In the genomic region with DNA sequence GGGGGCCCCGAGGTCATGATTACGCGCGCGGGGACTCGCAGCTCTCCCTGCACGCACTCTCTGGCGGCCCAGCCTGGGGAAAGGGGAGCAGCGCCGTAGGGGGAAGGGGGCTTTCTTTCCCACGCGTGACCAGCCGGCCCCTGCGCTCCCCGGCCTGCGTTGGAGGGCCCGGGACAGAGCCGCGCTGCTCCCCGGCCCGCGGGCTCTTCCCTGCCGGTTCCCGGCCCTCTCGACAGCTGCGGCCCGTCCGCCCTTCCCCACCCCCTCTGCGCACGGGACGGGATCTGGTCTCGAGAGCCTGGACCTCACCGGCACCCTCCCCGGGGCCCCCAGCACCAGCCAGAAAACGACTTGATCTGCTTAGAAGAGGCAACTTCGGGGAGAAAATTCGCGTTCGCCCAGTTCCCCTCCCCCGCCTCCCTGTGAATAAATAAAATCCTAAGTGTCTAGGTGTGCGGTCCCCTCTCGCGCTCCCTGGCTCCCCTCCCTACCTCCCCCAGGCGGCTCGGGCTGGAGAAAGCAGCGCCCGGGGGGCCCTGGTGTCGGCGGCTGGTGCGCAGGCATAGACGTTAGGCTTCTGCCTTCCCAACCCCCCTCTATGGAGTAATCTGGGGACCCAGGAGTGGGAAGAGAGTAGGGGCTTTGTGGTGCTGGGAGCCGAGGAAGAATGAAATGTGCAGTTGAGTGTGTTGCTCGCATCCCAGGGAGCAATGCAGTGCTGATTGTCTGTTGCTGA, we compare ENCODE assay signal across 1 cellular context.
TF ChIP-seq lines count a peak whose summit lies in the region.

No MANE protein-coding gene starts in this region.

TF ChIP-seq in H1, 55 proteins besides CTCF, POLR2A, EP300 and RAD21 (continued from another document):
- no peak for TF ChIP-seq GTF2F1 (IDR thresholded peaks at IDR 0.05; ENCODE audit: borderline replicate concordance, low read depth, low read length)
- TF ChIP-seq ZNF274 (IDR thresholded peaks at IDR 0.05; ENCODE audit: borderline replicate concordance, extremely low read depth, low read length): no peak
- TF ChIP-seq, protein P1, sequence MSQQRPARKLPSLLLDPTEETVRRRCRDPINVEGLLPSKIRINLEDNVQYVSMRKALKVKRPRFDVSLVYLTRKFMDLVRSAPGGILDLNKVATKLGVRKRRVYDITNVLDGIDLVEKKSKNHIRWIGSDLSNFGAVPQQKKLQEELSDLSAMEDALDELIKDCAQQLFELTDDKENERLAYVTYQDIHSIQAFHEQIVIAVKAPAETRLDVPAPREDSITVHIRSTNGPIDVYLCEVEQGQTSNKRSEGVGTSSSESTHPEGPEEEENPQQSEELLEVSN (IDR thresholded peaks at IDR 0.05): no peak
- no peak for TF ChIP-seq CBX5 (IDR thresholded peaks at IDR 0.05; ENCODE audit: low read depth, low read length)
- no peak for TF ChIP-seq HDAC6 (IDR thresholded peaks at IDR 0.05; ENCODE audit: low read depth, low read length)
- no peak for TF ChIP-seq BCL11A (IDR thresholded peaks at IDR 0.05; ENCODE audit: low read depth in 2 of 2, low read length in 2 of 2)
- TF ChIP-seq NANOG (IDR thresholded peaks at IDR 0.05; ENCODE audit: insufficient read depth, low read depth, low read length, poor library complexity, severe bottlenecking): no peak
- no peak for TF ChIP-seq SP1 (IDR thresholded peaks at IDR 0.05; ENCODE audit: low read depth, low read length)
- peak; percentile 84 for TF ChIP-seq KDM4A (IDR thresholded peaks at IDR 0.05; ENCODE audit: low read depth, low read length, severe bottlenecking)
- TF ChIP-seq CHD1 (IDR thresholded peaks at IDR 0.05; ENCODE audit: low read depth, low read length): no peak
- peak; percentile 63; the same call in 1 of the 2 replicates for TF ChIP-seq TAF1 (IDR thresholded peaks at IDR 0.05; ENCODE audit: low read depth, low read length)
- TF ChIP-seq ASH2L (IDR thresholded peaks at IDR 0.05; ENCODE audit: low read length): peak; percentile 88
- TF ChIP-seq RBBP5 (IDR thresholded peaks at IDR 0.05; ENCODE audit: borderline replicate concordance, low read depth, low read length): peak; percentile 97
- TF ChIP-seq TCF12 (IDR thresholded peaks at IDR 0.05; ENCODE audit: low read depth, low read length): no peak
- TF ChIP-seq, protein P2, sequence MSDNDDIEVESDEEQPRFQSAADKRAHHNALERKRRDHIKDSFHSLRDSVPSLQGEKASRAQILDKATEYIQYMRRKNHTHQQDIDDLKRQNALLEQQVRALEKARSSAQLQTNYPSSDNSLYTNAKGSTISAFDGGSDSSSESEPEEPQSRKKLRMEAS (IDR thresholded peaks at IDR 0.05): no peak
- TF ChIP-seq PHF8 (conservative IDR thresholded peaks at IDR 0.05; ENCODE audit: low read depth, low read length): peak; percentile 68
- TF ChIP-seq SIRT6 (IDR thresholded peaks at IDR 0.05; ENCODE audit: low read length): no peak
- TF ChIP-seq SAP30 (IDR thresholded peaks at IDR 0.05; ENCODE audit: insufficient read depth, insufficient replicate concordance, low read length): no peak
- no peak for TF ChIP-seq EGR1 (IDR thresholded peaks at IDR 0.05; ENCODE audit: borderline replicate concordance, low read depth, low read length)
- TF ChIP-seq RNF2 (IDR thresholded peaks at IDR 0.05; ENCODE audit: borderline replicate concordance, low read depth, low read length, missing control alignments, poor library complexity, severe bottlenecking): no peak
- TF ChIP-seq MAFK (IDR thresholded peaks at IDR 0.05; ENCODE audit: low read depth, low read length): no peak
- no peak for TF ChIP-seq RFX5 (IDR thresholded peaks at IDR 0.05; ENCODE audit: borderline replicate concordance, low read depth, low read length)
- TF ChIP-seq, protein P3, sequence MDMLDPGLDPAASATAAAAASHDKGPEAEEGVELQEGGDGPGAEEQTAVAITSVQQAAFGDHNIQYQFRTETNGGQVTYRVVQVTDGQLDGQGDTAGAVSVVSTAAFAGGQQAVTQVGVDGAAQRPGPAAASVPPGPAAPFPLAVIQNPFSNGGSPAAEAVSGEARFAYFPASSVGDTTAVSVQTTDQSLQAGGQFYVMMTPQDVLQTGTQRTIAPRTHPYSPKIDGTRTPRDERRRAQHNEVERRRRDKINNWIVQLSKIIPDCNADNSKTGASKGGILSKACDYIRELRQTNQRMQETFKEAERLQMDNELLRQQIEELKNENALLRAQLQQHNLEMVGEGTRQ (IDR thresholded peaks at IDR 0.05; ENCODE audit: low read length): no peak
- TF ChIP-seq TBP (IDR thresholded peaks at IDR 0.05; ENCODE audit: low read depth, low read length): 0 out of 2 replicates have a peak, but pooled peaks have one; percentile 14
- TF ChIP-seq NRF1 (IDR thresholded peaks at IDR 0.05; ENCODE audit: low read depth, low read length): no peak
- no peak for TF ChIP-seq SUZ12 (IDR thresholded peaks at IDR 0.05; ENCODE audit: low read length)
- TF ChIP-seq CREB1 (IDR thresholded peaks at IDR 0.05): no peak
- TF ChIP-seq CEBPB (IDR thresholded peaks at IDR 0.05; ENCODE audit: low read depth, low read length): no peak
- TF ChIP-seq, protein P4, sequence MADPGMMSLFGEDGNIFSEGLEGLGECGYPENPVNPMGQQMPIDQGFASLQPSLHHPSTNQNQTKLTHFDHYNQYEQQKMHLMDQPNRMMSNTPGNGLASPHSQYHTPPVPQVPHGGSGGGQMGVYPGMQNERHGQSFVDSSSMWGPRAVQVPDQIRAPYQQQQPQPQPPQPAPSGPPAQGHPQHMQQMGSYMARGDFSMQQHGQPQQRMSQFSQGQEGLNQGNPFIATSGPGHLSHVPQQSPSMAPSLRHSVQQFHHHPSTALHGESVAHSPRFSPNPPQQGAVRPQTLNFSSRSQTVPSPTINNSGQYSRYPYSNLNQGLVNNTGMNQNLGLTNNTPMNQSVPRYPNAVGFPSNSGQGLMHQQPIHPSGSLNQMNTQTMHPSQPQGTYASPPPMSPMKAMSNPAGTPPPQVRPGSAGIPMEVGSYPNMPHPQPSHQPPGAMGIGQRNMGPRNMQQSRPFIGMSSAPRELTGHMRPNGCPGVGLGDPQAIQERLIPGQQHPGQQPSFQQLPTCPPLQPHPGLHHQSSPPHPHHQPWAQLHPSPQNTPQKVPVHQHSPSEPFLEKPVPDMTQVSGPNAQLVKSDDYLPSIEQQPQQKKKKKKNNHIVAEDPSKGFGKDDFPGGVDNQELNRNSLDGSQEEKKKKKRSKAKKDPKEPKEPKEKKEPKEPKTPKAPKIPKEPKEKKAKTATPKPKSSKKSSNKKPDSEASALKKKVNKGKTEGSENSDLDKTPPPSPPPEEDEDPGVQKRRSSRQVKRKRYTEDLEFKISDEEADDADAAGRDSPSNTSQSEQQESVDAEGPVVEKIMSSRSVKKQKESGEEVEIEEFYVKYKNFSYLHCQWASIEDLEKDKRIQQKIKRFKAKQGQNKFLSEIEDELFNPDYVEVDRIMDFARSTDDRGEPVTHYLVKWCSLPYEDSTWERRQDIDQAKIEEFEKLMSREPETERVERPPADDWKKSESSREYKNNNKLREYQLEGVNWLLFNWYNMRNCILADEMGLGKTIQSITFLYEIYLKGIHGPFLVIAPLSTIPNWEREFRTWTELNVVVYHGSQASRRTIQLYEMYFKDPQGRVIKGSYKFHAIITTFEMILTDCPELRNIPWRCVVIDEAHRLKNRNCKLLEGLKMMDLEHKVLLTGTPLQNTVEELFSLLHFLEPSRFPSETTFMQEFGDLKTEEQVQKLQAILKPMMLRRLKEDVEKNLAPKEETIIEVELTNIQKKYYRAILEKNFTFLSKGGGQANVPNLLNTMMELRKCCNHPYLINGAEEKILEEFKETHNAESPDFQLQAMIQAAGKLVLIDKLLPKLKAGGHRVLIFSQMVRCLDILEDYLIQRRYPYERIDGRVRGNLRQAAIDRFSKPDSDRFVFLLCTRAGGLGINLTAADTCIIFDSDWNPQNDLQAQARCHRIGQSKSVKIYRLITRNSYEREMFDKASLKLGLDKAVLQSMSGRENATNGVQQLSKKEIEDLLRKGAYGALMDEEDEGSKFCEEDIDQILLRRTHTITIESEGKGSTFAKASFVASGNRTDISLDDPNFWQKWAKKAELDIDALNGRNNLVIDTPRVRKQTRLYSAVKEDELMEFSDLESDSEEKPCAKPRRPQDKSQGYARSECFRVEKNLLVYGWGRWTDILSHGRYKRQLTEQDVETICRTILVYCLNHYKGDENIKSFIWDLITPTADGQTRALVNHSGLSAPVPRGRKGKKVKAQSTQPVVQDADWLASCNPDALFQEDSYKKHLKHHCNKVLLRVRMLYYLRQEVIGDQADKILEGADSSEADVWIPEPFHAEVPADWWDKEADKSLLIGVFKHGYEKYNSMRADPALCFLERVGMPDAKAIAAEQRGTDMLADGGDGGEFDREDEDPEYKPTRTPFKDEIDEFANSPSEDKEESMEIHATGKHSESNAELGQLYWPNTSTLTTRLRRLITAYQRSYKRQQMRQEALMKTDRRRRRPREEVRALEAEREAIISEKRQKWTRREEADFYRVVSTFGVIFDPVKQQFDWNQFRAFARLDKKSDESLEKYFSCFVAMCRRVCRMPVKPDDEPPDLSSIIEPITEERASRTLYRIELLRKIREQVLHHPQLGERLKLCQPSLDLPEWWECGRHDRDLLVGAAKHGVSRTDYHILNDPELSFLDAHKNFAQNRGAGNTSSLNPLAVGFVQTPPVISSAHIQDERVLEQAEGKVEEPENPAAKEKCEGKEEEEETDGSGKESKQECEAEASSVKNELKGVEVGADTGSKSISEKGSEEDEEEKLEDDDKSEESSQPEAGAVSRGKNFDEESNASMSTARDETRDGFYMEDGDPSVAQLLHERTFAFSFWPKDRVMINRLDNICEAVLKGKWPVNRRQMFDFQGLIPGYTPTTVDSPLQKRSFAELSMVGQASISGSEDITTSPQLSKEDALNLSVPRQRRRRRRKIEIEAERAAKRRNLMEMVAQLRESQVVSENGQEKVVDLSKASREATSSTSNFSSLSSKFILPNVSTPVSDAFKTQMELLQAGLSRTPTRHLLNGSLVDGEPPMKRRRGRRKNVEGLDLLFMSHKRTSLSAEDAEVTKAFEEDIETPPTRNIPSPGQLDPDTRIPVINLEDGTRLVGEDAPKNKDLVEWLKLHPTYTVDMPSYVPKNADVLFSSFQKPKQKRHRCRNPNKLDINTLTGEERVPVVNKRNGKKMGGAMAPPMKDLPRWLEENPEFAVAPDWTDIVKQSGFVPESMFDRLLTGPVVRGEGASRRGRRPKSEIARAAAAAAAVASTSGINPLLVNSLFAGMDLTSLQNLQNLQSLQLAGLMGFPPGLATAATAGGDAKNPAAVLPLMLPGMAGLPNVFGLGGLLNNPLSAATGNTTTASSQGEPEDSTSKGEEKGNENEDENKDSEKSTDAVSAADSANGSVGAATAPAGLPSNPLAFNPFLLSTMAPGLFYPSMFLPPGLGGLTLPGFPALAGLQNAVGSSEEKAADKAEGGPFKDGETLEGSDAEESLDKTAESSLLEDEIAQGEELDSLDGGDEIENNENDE (IDR thresholded peaks at IDR 0.05; ENCODE audit: insufficient replicate concordance, low read length): no peak
- TF ChIP-seq POLR2AphosphoS5 (IDR thresholded peaks at IDR 0.05; ENCODE audit: low read depth, low read length): no peak; the same call in 1 of the 2 replicates
- no peak for TF ChIP-seq SP4 (IDR thresholded peaks at IDR 0.05; ENCODE audit: low read length)
- no peak for TF ChIP-seq FOSL1 (IDR thresholded peaks at IDR 0.05; ENCODE audit: insufficient read depth, low read depth, low read length)
- no peak for TF ChIP-seq JUN (IDR thresholded peaks at IDR 0.05; ENCODE audit: low read depth, low read length)
- no peak for TF ChIP-seq RXRA (IDR thresholded peaks at IDR 0.05; ENCODE audit: insufficient read depth, low read depth, low read length)
- peak in 1 of 2 experiments; percentile 30; a peak in 1 of 4 replicates for TF ChIP-seq HDAC2 (IDR thresholded peaks at IDR 0.05; ENCODE audit: borderline replicate concordance in 1 of 2, low read depth in 2 of 2, low read length in 2 of 2)
- no peak for TF ChIP-seq GABPA (IDR thresholded peaks at IDR 0.05; ENCODE audit: borderline replicate concordance, insufficient read depth, low read length)
- no peak for TF ChIP-seq TEAD4 (IDR thresholded peaks at IDR 0.05; ENCODE audit: low read depth, low read length)
- TF ChIP-seq CHD2 (IDR thresholded peaks at IDR 0.05; ENCODE audit: low read length): 0 out of 2 replicates have a peak, but pooled peaks have one; percentile 21
- TF ChIP-seq CTBP2 (IDR thresholded peaks at IDR 0.05; ENCODE audit: borderline replicate concordance, insufficient read depth, insufficient read length, low read length): peak; percentile 26
